In genomic region chr6:158591134-158591809, GRCh38 we compare ENCODE assay signal across 17 cellular contexts. TPM values are rescaled to one million over a fixed set of nuclear protein-coding genes. Genes with fewer than 3 reads are reported as not detected.
DNase-seq lines count a peak whose midpoint lies in the region; ATAC-seq and TF ChIP-seq lines count a peak whose summit lies in the region.
"Had no signal": no experiment of that assay in that cellular context is flagged by ENCODE, and none has a peak within 500 bp of the region (broad histone marks: within the 10 kb centered on the region; RNA-seq: fewer than 3 reads in every experiment).

No MANE protein-coding gene starts in this region.

- peak overlapping the region; percentile 68 for H3K27ac Mint-ChIP-seq in activated naive CD4-positive, alpha-beta T cell treated with anti-CD3 and anti-CD28 coated beads, Interleukin-2, amount 50 U/mL, for 24 hours
- peak overlapping the region; percentile 28 to 87 (median 54) for H3K27ac Mint-ChIP-seq in brain
- H3K27ac Mint-ChIP-seq in activated T-helper 2 cell treated with anti-CD3 and anti-CD28 coated beads, Interferon-gamma antibody, Interleukin-2, Interleukin-4, amounts not matched to agents 10 μg/mL and 5 μg/mL and 100 μg/mL, durations not matched to agents 14 hours and 24 hours and 36 hours = no peak overlapping the region
- H3K27ac Mint-ChIP-seq: HFFc6 had no signal

- H3K9me3 Mint-ChIP-seq in activated naive CD4-positive, alpha-beta T cell treated with anti-CD3 and anti-CD28 coated beads, Interleukin-2, amount 50 U/mL, for 24 hours = no peaks in the 10 kb centered on the region
- H3K9me3 Mint-ChIP-seq in brain = no peaks in the 10 kb centered on the region
- H3K9me3 Mint-ChIP-seq in activated T-helper 2 cell treated with anti-CD3 and anti-CD28 coated beads, Interferon-gamma antibody, Interleukin-2, Interleukin-4, amounts not matched to agents 10 μg/mL and 5 μg/mL and 100 μg/mL, durations not matched to agents 14 hours and 24 hours and 36 hours = no peaks in the 10 kb centered on the region

- intact Hi-C loops in activated T-helper 2 cell treated with anti-CD3 and anti-CD28 coated beads, Interferon-gamma antibody, Interleukin-2, Interleukin-4, amounts not matched to agents 10 μg/mL and 5 μg/mL and 100 μg/mL, durations not matched to agents 14 hours and 24 hours and 36 hours (cut with micrococcal nuclease) = no loop called here

- H3K27me3 Mint-ChIP-seq in activated naive CD4-positive, alpha-beta T cell treated with anti-CD3 and anti-CD28 coated beads, Interleukin-2, amount 50 U/mL, for 24 hours = no peaks in the 10 kb centered on the region
- H3K27me3 Mint-ChIP-seq in brain = peaks cover 4% of the 10 kb centered on the region
- H3K27me3 Mint-ChIP-seq in activated T-helper 2 cell treated with anti-CD3 and anti-CD28 coated beads, Interferon-gamma antibody, Interleukin-2, Interleukin-4, amounts not matched to agents 10 μg/mL and 5 μg/mL and 100 μg/mL, durations not matched to agents 14 hours and 24 hours and 36 hours (ENCODE audit: low read depth) = no peaks in the 10 kb centered on the region

- ATAC-seq in GM18868 (IDR thresholded peaks at IDR 0.05; ENCODE audit: unreplicated experiment) = no peak

- H3K4me1 Mint-ChIP-seq in activated naive CD4-positive, alpha-beta T cell treated with anti-CD3 and anti-CD28 coated beads, Interleukin-2, amount 50 U/mL, for 24 hours = no peaks in the 10 kb centered on the region
- H3K4me1 Mint-ChIP-seq in brain = peaks cover 34% of the 10 kb centered on the region
- no peaks in the 10 kb centered on the region for H3K4me1 Mint-ChIP-seq in activated T-helper 2 cell treated with anti-CD3 and anti-CD28 coated beads, Interferon-gamma antibody, Interleukin-2, Interleukin-4, amounts not matched to agents 10 μg/mL and 5 μg/mL and 100 μg/mL, durations not matched to agents 14 hours and 24 hours and 36 hours (ENCODE audit: low read depth)

- H3K4me3 Mint-ChIP-seq in activated naive CD4-positive, alpha-beta T cell treated with anti-CD3 and anti-CD28 coated beads, Interleukin-2, amount 50 U/mL, for 24 hours = no peak overlapping the region
- H3K4me3 Mint-ChIP-seq in brain = no peak overlapping the region
- no peak overlapping the region for H3K4me3 Mint-ChIP-seq in activated T-helper 2 cell treated with anti-CD3 and anti-CD28 coated beads, Interferon-gamma antibody, Interleukin-2, Interleukin-4, amounts not matched to agents 10 μg/mL and 5 μg/mL and 100 μg/mL, durations not matched to agents 14 hours and 24 hours and 36 hours (ENCODE audit: low read depth)
- H3K4me3 Mint-ChIP-seq: HFFc6 had no signal

- TF ChIP-seq CTCF in brain (conservative IDR thresholded peaks at IDR 0.05) = no peak

- peaks cover 14% of the 10 kb centered on the region for H3K36me3 Mint-ChIP-seq in activated naive CD4-positive, alpha-beta T cell treated with anti-CD3 and anti-CD28 coated beads, Interleukin-2, amount 50 U/mL, for 24 hours
- H3K36me3 Mint-ChIP-seq in brain = peaks cover 89% of the 10 kb centered on the region
- peaks cover 81% of the 10 kb centered on the region for H3K36me3 Mint-ChIP-seq in activated T-helper 2 cell treated with anti-CD3 and anti-CD28 coated beads, Interferon-gamma antibody, Interleukin-2, Interleukin-4, amounts not matched to agents 10 μg/mL and 5 μg/mL and 100 μg/mL, durations not matched to agents 14 hours and 24 hours and 36 hours (ENCODE audit: low read depth)

- DNase-seq in NCI-H2171 treated with DMSO at 0.1 percent for 48 hours (lab: John Stamatoyannopoulos, UW) (peak; percentile 28), NCI-H2171 (lab: John Stamatoyannopoulos, UW) (no peak), islet precursor cell (peak; percentile 35)
- no peak for DNase-seq in activated naive CD4-positive, alpha-beta T cell treated with Interleukin-2 at 50 U/mL for 16 hours
- DNase-seq in activated T-helper 2 cell treated with anti-CD3 and anti-CD28 coated beads, Interferon-gamma antibody, Interleukin-2, Interleukin-4, amounts not matched to agents 10 μg/mL and 5 μg/mL and 100 μg/mL, durations not matched to agents 14 hours and 24 hours and 36 hours (ENCODE audit: low spot score) = no peak
- DNase-seq: C1 segment of cervical spinal cord; DMS153; HFFc6; NCI-H1092; NCI-H1694; NCI-H226; NCI-H524 treated with DMSO at 0.1 percent for 48 hours; NK-92 treated with Interleukin-12 subunit alpha and Interleukin-12 subunit beta, amount 100 ng/mL, for 24 hours; SIG-M5 had no signal

RNA-seq across cellular contexts. Expression of gene TMEM181, which starts 31.4 kb away (rescaled TPM):
- 27.3 TPM for polyA plus RNA-seq in brain (ENCODE audit: insufficient read depth, low read depth, low replicate concordance)
- 16.3 and 16.9 TPM in 2 replicates for total RNA-seq in activated T-helper 2 cell treated with anti-CD3 and anti-CD28 coated beads, Interferon-gamma antibody, Interleukin-2, Interleukin-4, amounts not matched to agents 10 μg/mL and 5 μg/mL and 100 μg/mL, durations not matched to agents 14 hours and 24 hours and 36 hours

RNA-seq across cellular contexts. Expression of gene DYNLT1, which starts 53.3 kb away (rescaled TPM):
- polyA plus RNA-seq in brain (ENCODE audit: insufficient read depth, low read depth, low replicate concordance) = 676 TPM
- total RNA-seq in activated T-helper 2 cell treated with anti-CD3 and anti-CD28 coated beads, Interferon-gamma antibody, Interleukin-2, Interleukin-4, amounts not matched to agents 10 μg/mL and 5 μg/mL and 100 μg/mL, durations not matched to agents 14 hours and 24 hours and 36 hours = 94.4 and 108 TPM in 2 replicates

RNA-seq across cellular contexts. Expression of gene SYTL3, which starts 58.6 kb away (rescaled TPM):
- 8.0 TPM for polyA plus RNA-seq in brain (ENCODE audit: insufficient read depth, low read depth, low replicate concordance)
- 232 and 242 TPM in 2 replicates for total RNA-seq in activated T-helper 2 cell treated with anti-CD3 and anti-CD28 coated beads, Interferon-gamma antibody, Interleukin-2, Interleukin-4, amounts not matched to agents 10 μg/mL and 5 μg/mL and 100 μg/mL, durations not matched to agents 14 hours and 24 hours and 36 hours

Comparison
In these comparisons a context has a peak if more than half of its experiments do, and no peak if none do; other contexts are left out.
1. DNase-seq: peak in NCI-H2171 treated with DMSO at 0.1 percent for 48 hours (single experiment) and islet precursor cell (single experiment); none in NCI-H2171 (single experiment), activated naive CD4-positive, alpha-beta T cell treated with Interleukin-2 at 50 U/mL for 16 hours (single experiment) and activated T-helper 2 cell treated with anti-CD3 and anti-CD28 coated beads, Interferon-gamma antibody, Interleukin-2, Interleukin-4, amounts not matched to agents 10 μg/mL and 5 μg/mL and 100 μg/mL, durations not matched to agents 14 hours and 24 hours and 36 hours (single experiment).